In genomic region chr1:218165687-218166088, GRCh38 we compare ENCODE assay signal across 8 cellular contexts.
DNase-seq lines count a peak whose midpoint lies in the region; ATAC-seq and TF ChIP-seq lines count a peak whose summit lies in the region.

No MANE protein-coding gene starts in this region.

- DNase-seq in CD14-positive monocyte (ENCODE audit: low spot score): no peak
- no peak for DNase-seq in chondrocyte (ENCODE audit: low spot score)
- no peak for DNase-seq in naive thymus-derived CD8-positive, alpha-beta T cell
- DNase-seq in A172 (ENCODE audit: low spot score): no peak
- no peak for DNase-seq in SW480 (ENCODE audit: low spot score)
- no peak for DNase-seq in omental fat pad (ENCODE audit: low spot score)
- DNase-seq in GDM1 (lab: John Stamatoyannopoulos, UW): no peak

- H3K4me1 Mint-ChIP-seq in CD14-positive monocyte (peaks cover 16% of the 10 kb centered on the region), IgD-negative memory B cell (peaks cover 3 to 14% (median 7%) of the 10 kb centered on the region in 3 donors), chondrocyte (ENCODE audit: low read depth) (peaks cover 15% of the 10 kb centered on the region)
- peaks cover 12 to 22% (median 18%) of the 10 kb centered on the region in 4 donors for H3K4me1 Mint-ChIP-seq in naive thymus-derived CD8-positive, alpha-beta T cell

- H3K27me3 Mint-ChIP-seq in CD14-positive monocyte (ENCODE audit: low read depth in 3 of 3): peaks cover 51 to 67% (median 53%) of the 10 kb centered on the region in 3 donors
- peaks cover 44% of the 10 kb centered on the region for H3K27me3 Mint-ChIP-seq in IgD-negative memory B cell
- peaks cover 62% of the 10 kb centered on the region for H3K27me3 Mint-ChIP-seq in chondrocyte (ENCODE audit: low read depth)
- H3K27me3 Mint-ChIP-seq in naive thymus-derived CD8-positive, alpha-beta T cell: peaks cover 24 to 54% (median 40%) of the 10 kb centered on the region in 5 donors

- H3K4me3 Mint-ChIP-seq in CD14-positive monocyte (peak overlapping the region; percentile 77 to 88), IgD-negative memory B cell (peak overlapping the region; percentile 64 to 92 (median 84)), chondrocyte (ENCODE audit: unreplicated experiment) (peak overlapping the region; percentile 57)
- H3K4me3 Mint-ChIP-seq in naive thymus-derived CD8-positive, alpha-beta T cell: peak overlapping the region; percentile 68 to 84 (median 76)

- no peak for ATAC-seq in naive thymus-derived CD8-positive, alpha-beta T cell
- no peak for ATAC-seq in omental fat pad (ENCODE audit: low FRiP score)

- no peak for TF ChIP-seq CTCF in CD14-positive monocyte (IDR thresholded peaks at IDR 0.05)
- TF ChIP-seq CTCF in chondrocyte (IDR thresholded peaks at IDR 0.05): no peak
- no peak for TF ChIP-seq CTCF in omental fat pad (IDR thresholded peaks at IDR 0.05)

- H3K36me3 Mint-ChIP-seq in CD14-positive monocyte (peaks cover 0 to 1% of the 10 kb centered on the region in 2 donors), IgD-negative memory B cell (no peaks in the 10 kb centered on the region), chondrocyte (ENCODE audit: low read depth) (no peaks in the 10 kb centered on the region)
- peaks cover 0 to 11% (median 6%) of the 10 kb centered on the region in 3 donors for H3K36me3 Mint-ChIP-seq in naive thymus-derived CD8-positive, alpha-beta T cell

- H3K27ac Mint-ChIP-seq in CD14-positive monocyte (no peak overlapping the region), IgD-negative memory B cell (no peak overlapping the region), chondrocyte (ENCODE audit: unreplicated experiment) (no peak overlapping the region)
- no peak overlapping the region for H3K27ac Mint-ChIP-seq in naive thymus-derived CD8-positive, alpha-beta T cell

- intact Hi-C loops in CD14-positive monocyte (cut with micrococcal nuclease): no loop called here

- POLR2A ChIA-PET in naive thymus-derived CD8-positive, alpha-beta T cell (lab: Charles Lee): no interaction called here

- H3K9me3 Mint-ChIP-seq in CD14-positive monocyte (peaks cover 0 to 14% (median 7%) of the 10 kb centered on the region in 7 donors), IgD-negative memory B cell (peaks cover 0 to 6% (median 0%) of the 10 kb centered on the region in 3 donors), chondrocyte (ENCODE audit: low read depth) (no peaks in the 10 kb centered on the region)
- peaks cover 0 to 12% (median 3%) of the 10 kb centered on the region in 9 donors for H3K9me3 Mint-ChIP-seq in naive thymus-derived CD8-positive, alpha-beta T cell
